Comparison of ENCODE assay signal across 15 cellular contexts in the genomic region with DNA sequence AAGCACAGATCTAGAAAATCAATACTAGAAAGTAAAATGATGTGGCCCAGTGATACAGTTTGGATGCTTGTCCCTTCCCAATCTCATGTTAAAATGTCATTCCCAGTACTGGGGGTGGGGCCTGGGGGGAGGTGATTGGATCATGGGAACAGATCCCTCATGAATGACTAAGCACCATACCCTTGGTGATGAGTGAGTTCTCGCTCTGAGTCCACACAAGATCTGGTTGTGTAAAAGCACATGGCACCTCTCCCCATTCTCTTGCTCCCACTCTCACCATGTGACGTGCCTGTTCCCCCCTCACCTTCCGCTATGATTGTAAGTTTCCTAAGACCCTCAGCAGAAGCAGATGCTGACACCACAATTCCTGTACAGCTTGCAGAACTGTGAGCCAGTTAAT.
"Had no signal": no experiment of that assay in that cellular context is flagged by ENCODE, and none has a peak within 500 bp of the region (broad histone marks: within the 10 kb centered on the region; RNA-seq: fewer than 3 reads in every experiment).

No MANE protein-coding gene starts in this region.

- H3K4me3 ChIP-seq: skin epidermis, stomach, thoracic aorta had no signal

- DNase-seq: activated CD4-positive, alpha-beta memory T cell treated with anti-CD3 and anti-CD28 coated beads for 36 hours; activated CD4-positive, CD25-positive, alpha-beta regulatory T cell treated with anti-CD3 and anti-CD28 coated beads, Interleukin-2, amount 50 U/mL, for 72 hours; activated gamma-delta T cell; activated naive CD8-positive, alpha-beta T cell treated with anti-CD3 and anti-CD28 coated beads for 36 hours; activated T-cell treated with anti-CD3 and anti-CD28 coated beads, Interleukin-2, amount 50 U/mL, for 48 hours; anterior cingulate cortex; foreskin melanocyte; head of caudate nucleus; kidney; nephron progenitor cell; retina; stimulated activated CD4-positive, alpha-beta T cell treated with anti-CD3 and anti-CD28 coated beads, Interleukin-4, amount 100 ng/mL, for 4 hours; stomach had no signal
